Comparison of ENCODE assay signal across 8 cellular contexts in genomic region chr1:44030606-44031050, GRCh38. TPM values are rescaled to one million over a fixed set of nuclear protein-coding genes. Genes with fewer than 3 reads are reported as not detected.
A peak's percentile ranks its signal among the peaks of the same experiment; 100 is the strongest.
DNase-seq lines count a peak whose midpoint lies in the region; ATAC-seq, FAIRE-seq and TF ChIP-seq lines count a peak whose summit lies in the region.

No MANE protein-coding gene starts in this region.

- WGBS in GM23248 (ENCODE audit: low coverage in 1 of 2, low lambda C conversion rate in 2 of 2, missing lambda C conversion rate in 2 of 2), 2 experiments: 0 to 1% methylated on average over 14 to 26 of the region's 47 CpGs

- ATAC-seq in activated CD8-positive, alpha-beta memory T cell treated with anti-CD3 and anti-CD28 coated beads, Interleukin-2, amount 10 ng/mL, durations not matched to agents 7 days and 5 days: peak; percentile 31

- H3K9ac ChIP-seq in GM23248: peak overlapping the region; percentile 81

- in situ Hi-C loops in GM23248 (cut with MboI): no loop called here

- H3K9me3 ChIP-seq in GM23248 (ENCODE audit: low read depth) (no peaks in the 10 kb centered on the region), neutrophil (no peaks in the 10 kb centered on the region)

- H3K9me2 ChIP-seq in GM23248 (ENCODE audit: insufficient read depth): no peaks in the 10 kb centered on the region

- no peaks in the 10 kb centered on the region for H3K9me3 Mint-ChIP-seq in activated CD8-positive, alpha-beta memory T cell treated with anti-CD3 and anti-CD28 coated beads, Interleukin-2, amount 10 ng/mL, durations not matched to agents 7 days and 5 days (ENCODE audit: low read depth)

- peak overlapping the region; percentile 85 for H2AFZ ChIP-seq in GM23248

- H3K79me2 ChIP-seq in GM23248 (ENCODE audit: insufficient read depth): peaks cover 17% of the 10 kb centered on the region

- H3K4me2 ChIP-seq in GM23248 (ENCODE audit: unreplicated experiment): peak overlapping the region; percentile 73

- CTCF ChIA-PET in activated CD8-positive, alpha-beta memory T cell treated with anti-CD3 and anti-CD28 coated beads, Interleukin-2, amount 10 ng/mL, durations not matched to agents 7 days and 5 days (lab: Charles Lee): interaction anchor here (1.2 to 3.4 kb wide), 5 partner anchors 14 to 182 kb away, joined by 3 to 26 read pairs (median 5); no protein-coding TSS in a partner anchor

- no peaks in the 10 kb centered on the region for H3K36me3 Mint-ChIP-seq in activated CD8-positive, alpha-beta memory T cell treated with anti-CD3 and anti-CD28 coated beads, Interleukin-2, amount 10 ng/mL, durations not matched to agents 7 days and 5 days

- no peaks in the 10 kb centered on the region for H3K27me3 ChIP-seq in GM23248 (replicated peaks; ENCODE audit: insufficient read depth)
- peaks cover 55% of the 10 kb centered on the region for H3K27me3 ChIP-seq in neutrophil

- peaks cover 20% of the 10 kb centered on the region for H3K4me1 Mint-ChIP-seq in activated CD8-positive, alpha-beta memory T cell treated with anti-CD3 and anti-CD28 coated beads, Interleukin-2, amount 10 ng/mL, durations not matched to agents 7 days and 5 days

- H3K27ac ChIP-seq in GM23248 (peak overlapping the region; percentile 60), neutrophil (no peak overlapping the region)

- H3K27ac Mint-ChIP-seq in activated CD8-positive, alpha-beta memory T cell treated with anti-CD3 and anti-CD28 coated beads, Interleukin-2, amount 10 ng/mL, durations not matched to agents 7 days and 5 days: peak overlapping the region; percentile 75

- FAIRE-seq in frontal cortex (lab: Jason Lieb, UNC): no peak

- H3K4me3 Mint-ChIP-seq in activated CD8-positive, alpha-beta memory T cell treated with anti-CD3 and anti-CD28 coated beads, Interleukin-2, amount 10 ng/mL, durations not matched to agents 7 days and 5 days: peak overlapping the region; percentile 81

- H3K4me3 ChIP-seq in GM23248 (peak overlapping the region; percentile 81), neutrophil (ENCODE audit: low read depth in 1 of 2, low read length in 1 of 2) (peak overlapping the region; percentile 77 to 91)

- no peaks in the 10 kb centered on the region; the same call in 1 of the 2 replicates for H3F3A ChIP-seq in GM23248 (ENCODE audit: insufficient read depth)

- H3K36me3 ChIP-seq in GM23248 (ENCODE audit: low read depth) (no peaks in the 10 kb centered on the region), neutrophil (no peaks in the 10 kb centered on the region)

- peaks cover 12% of the 10 kb centered on the region; the same call in 1 of the 2 replicates for H3K4me1 ChIP-seq in GM23248 (ENCODE audit: insufficient read depth)
- H3K4me1 ChIP-seq in neutrophil (ENCODE audit: control insufficient read depth in 1 of 2, insufficient read depth in 1 of 2, low read depth in 1 of 2, low read length in 1 of 2): peaks cover 17 to 21% of the 10 kb centered on the region in 2 experiments

- H4K20me1 ChIP-seq in GM23248 (ENCODE audit: insufficient read depth): no peaks in the 10 kb centered on the region

- DNase-seq in NCI-H82 (lab: John Stamatoyannopoulos, UW) (peak; percentile 75), NCI-H82 treated with DMSO at 0.1 percent for 48 hours (lab: John Stamatoyannopoulos, UW; ENCODE audit: unreplicated experiment) (no peak), GM23248 (peak; percentile 74), M059J (ENCODE audit: low read depth) (peak; percentile 55), frontal cortex (ENCODE audit: low spot score in 2 of 2) (peak; percentile 66 to 79), NCI-H187 treated with DMSO at 0.1 percent for 48 hours (lab: John Stamatoyannopoulos, UW) (no peak)
- DNase-seq in activated CD8-positive, alpha-beta memory T cell treated with anti-CD3 and anti-CD28 coated beads, Interleukin-2, amount 10 ng/mL, durations not matched to agents 7 days and 5 days: peak; percentile 61

- no peaks in the 10 kb centered on the region for H3K27me3 Mint-ChIP-seq in activated CD8-positive, alpha-beta memory T cell treated with anti-CD3 and anti-CD28 coated beads, Interleukin-2, amount 10 ng/mL, durations not matched to agents 7 days and 5 days

- no peak for TF ChIP-seq CTCF in neutrophil (IDR thresholded peaks at IDR 0.05)

RNA-seq across cellular contexts. Expression of gene SLC6A9, which starts 0.6 kb away (rescaled TPM):
- total RNA-seq in GM23248 (2014; rRNA removed; shearing (Covaris generic)): 20.6 and 22.2 TPM in 2 replicates
- polyA plus RNA-seq in GM23248 (2016; fragmentation: Nextera tagmentation; extraction: Ambion mirVana): 34.4 and 34.6 TPM in 2 replicates
- total RNA-seq in M059J (2014; rRNA removed; shearing (Covaris generic)): 2.1 and 5.1 TPM in 2 replicates
- total RNA-seq in activated CD8-positive, alpha-beta memory T cell treated with anti-CD3 and anti-CD28 coated beads, Interleukin-2, amount 10 ng/mL, durations not matched to agents 7 days and 5 days: 1 to 10 TPM; 2.6 to 5.3 TPM
- 2.9 TPM for total RNA-seq in frontal cortex

RNA-seq across cellular contexts. Expression of gene CCDC24, which starts 39.2 kb away (rescaled TPM):
- total RNA-seq in GM23248 (2014; rRNA removed; shearing (Covaris generic)): 3.1 and 4.7 TPM in 2 replicates
- 4.3 and 5.3 TPM in 2 replicates for polyA plus RNA-seq in GM23248 (2016; fragmentation: Nextera tagmentation; extraction: Ambion mirVana)
- 10.6 and 11.1 TPM in 2 replicates for total RNA-seq in M059J (2014; rRNA removed; shearing (Covaris generic))
- 1 to 10 TPM; 1.3 to 1.5 TPM for total RNA-seq in activated CD8-positive, alpha-beta memory T cell treated with anti-CD3 and anti-CD28 coated beads, Interleukin-2, amount 10 ng/mL, durations not matched to agents 7 days and 5 days
- 5.3 TPM for total RNA-seq in frontal cortex

RNA-seq across cellular contexts. Expression of gene B4GALT2, which starts 51.6 kb away (rescaled TPM):
- 123 and 221 TPM in 2 replicates for total RNA-seq in GM23248 (2014; rRNA removed; shearing (Covaris generic))
- polyA plus RNA-seq in GM23248 (2016; fragmentation: Nextera tagmentation; extraction: Ambion mirVana): 27.3 and 28.9 TPM in 2 replicates
- total RNA-seq in M059J (2014; rRNA removed; shearing (Covaris generic)): 99.4 and 111 TPM in 2 replicates
- 10 to 100 TPM; 20.1 to 25.5 TPM for total RNA-seq in activated CD8-positive, alpha-beta memory T cell treated with anti-CD3 and anti-CD28 coated beads, Interleukin-2, amount 10 ng/mL, durations not matched to agents 7 days and 5 days
- total RNA-seq in frontal cortex: 119 TPM

RNA-seq across cellular contexts. Expression of gene ATP6V0B, which starts 55.9 kb away (rescaled TPM):
- total RNA-seq in GM23248 (2014; rRNA removed; shearing (Covaris generic)): 122 and 140 TPM in 2 replicates
- polyA plus RNA-seq in GM23248 (2016; fragmentation: Nextera tagmentation; extraction: Ambion mirVana): 174 and 177 TPM in 2 replicates
- 242 and 249 TPM in 2 replicates for total RNA-seq in M059J (2014; rRNA removed; shearing (Covaris generic))
- 100 to 1,000 TPM; 108 to 139 TPM for total RNA-seq in activated CD8-positive, alpha-beta memory T cell treated with anti-CD3 and anti-CD28 coated beads, Interleukin-2, amount 10 ng/mL, durations not matched to agents 7 days and 5 days
- 265 TPM for total RNA-seq in frontal cortex

Comparison
In these comparisons a context has a peak if more than half of its experiments do, and no peak if none do; other contexts are left out.
1. DNase-seq: peak in NCI-H82 (single experiment), GM23248 (single experiment), M059J (single experiment), activated CD8-positive, alpha-beta memory T cell treated with anti-CD3 and anti-CD28 coated beads, Interleukin-2, amount 10 ng/mL, durations not matched to agents 7 days and 5 days (single experiment) and frontal cortex (2 of 2); none in NCI-H82 treated with DMSO at 0.1 percent for 48 hours (single experiment) and NCI-H187 treated with DMSO at 0.1 percent for 48 hours (single experiment).